Comparison of ENCODE assay signal across 1 cellular context in genomic region chr17:67449885-67450755, GRCh38.
TF ChIP-seq lines count a peak whose summit lies in the region.

No MANE protein-coding gene starts in this region.

TF ChIP-seq in HepG2, 621 proteins besides CTCF, POLR2A, EP300 and RAD21 (continued from another document):
- TF ChIP-seq HMGXB4 (CRISPR knock-in tag; IDR thresholded peaks at IDR 0.05; ENCODE audit: borderline replicate concordance in 1 of 2, low read depth in 1 of 2) (no peak), ZNF143 (CRISPR knock-in tag; IDR thresholded peaks at IDR 0.05) (no peak)
